8 cellular contexts compared by ENCODE assay signal in genomic region chr3:141875374-141875892, GRCh38. TPM values are rescaled to one million over a fixed set of nuclear protein-coding genes. Genes with fewer than 3 reads are reported as not detected.
A peak's percentile ranks its signal among the peaks of the same experiment; 100 is the strongest.
DNase-seq lines count a peak whose midpoint lies in the region; ATAC-seq and TF ChIP-seq lines count a peak whose summit lies in the region.

No MANE protein-coding gene starts in this region.

- in situ Hi-C loops in ACHN (cut with HindIII; ENCODE audit: low pct_ligation_motif_present, low pct_unique_long_range_greater_than_20kb, low sequenced_read_pairs): no loop called here

- H3K4me3 ChIP-seq in kidney epithelial cell (ENCODE audit: low read depth, low read length): peak overlapping the region; percentile 69

- DNase-seq in ACHN: peak; percentile 81
- DNase-seq in NCI-H460 (ENCODE audit: extremely low read depth, low read depth): peak; percentile 83
- peak; percentile 71 to 74 for DNase-seq in activated CD4-positive, alpha-beta T cell treated with anti-CD3 and anti-CD28 coated beads for 24 hours (ENCODE audit: low read depth in 2 of 2)
- peak; percentile 31 to 71 for DNase-seq in cerebellar nuclear complex (lab: John Stamatoyannopoulos, UW)
- DNase-seq in kidney epithelial cell (ENCODE audit: low read depth): peak; percentile 32
- DNase-seq in stimulated activated CD4-positive, alpha-beta T cell treated with anti-CD3 and anti-CD28 coated beads, Interleukin-15, amount 100 ng/mL, for 48 hours (ENCODE audit: low read depth in 2 of 2): peak; percentile 73 to 79

- ATAC-seq in GM19035 (IDR thresholded peaks at IDR 0.05; ENCODE audit: unreplicated experiment) (peak; percentile 53), HG03354 (IDR thresholded peaks at IDR 0.05; ENCODE audit: poor library complexity, severe bottlenecking, unreplicated experiment) (peak; percentile 62)

- no peaks in the 10 kb centered on the region for H3K36me3 ChIP-seq in kidney epithelial cell (ENCODE audit: control insufficient read depth, insufficient read depth, low read length)

- no peaks in the 10 kb centered on the region for H3K27me3 ChIP-seq in kidney epithelial cell (ENCODE audit: control insufficient read depth, insufficient read depth, low read length)

- TF ChIP-seq CTCF in kidney epithelial cell (IDR thresholded peaks at IDR 0.05; ENCODE audit: insufficient read depth, low read length, poor library complexity, severe bottlenecking): peak; percentile 94

RNA-seq across cellular contexts. Expression of gene ATP1B3, which starts 1.0 kb away (rescaled TPM):
- total RNA-seq in NCI-H460 (2014; rRNA removed; shearing (Covaris generic)): 260 and 269 TPM in 2 replicates
- 97.2 and 110 TPM in 2 replicates for polyA plus RNA-seq in NCI-H460 (2014; cell fraction: nucleus; rRNA removed)
- total RNA-seq in kidney epithelial cell: 38.3 and 50.8 TPM in 2 replicates

Comparison
In these comparisons a context has a peak if more than half of its experiments do, and no peak if none do; other contexts are left out.
1. Peak in every context shown above with its lines: DNase-seq, ATAC-seq and H3K4me3 ChIP-seq.
2. DNase-seq: peak in every context shown above with its lines; median percentile 83 in NCI-H460; 81 in ACHN; 76 in stimulated activated CD4-positive, alpha-beta T cell treated with anti-CD3 and anti-CD28 coated beads, Interleukin-15, amount 100 ng/mL, for 48 hours; 72 in activated CD4-positive, alpha-beta T cell treated with anti-CD3 and anti-CD28 coated beads for 24 hours; 51 in cerebellar nuclear complex; 32 in kidney epithelial cell.